8 cellular contexts compared by ENCODE assay signal in genomic region chr17:77322534-77323412, GRCh38.
DNase-seq lines count a peak whose midpoint lies in the region; ATAC-seq and TF ChIP-seq lines count a peak whose summit lies in the region.

No MANE protein-coding gene starts in this region.

- H3K27ac ChIP-seq in Peyer's patch = peak overlapping the region; percentile 73 to 91 (median 82)

- H3K4me3 ChIP-seq in Peyer's patch (peak overlapping the region; percentile 2 to 35 (median 9)), mucosa of stomach (ENCODE audit: low read length) (peak overlapping the region; percentile 43)

- peak; percentile 49 for DNase-seq in natural killer cell treated with Interleukin-12 subunit alpha and Interleukin-12 subunit beta and Interleukin-15 and Interleukin-18, amount 100 ng/mL, for 72 hours (ENCODE audit: low spot score)
- DNase-seq in natural killer cell (no peak), Peyer's patch (peak; percentile 66 to 87 (median 74)), endothelial cell (ENCODE audit: low spot score) (no peak), putamen (ENCODE audit: low spot score) (no peak), NCI-H1105 (lab: John Stamatoyannopoulos, UW) (no peak)

- TF ChIP-seq CTCF in natural killer cell (IDR thresholded peaks at IDR 0.05) (no peak), Peyer's patch (IDR thresholded peaks at IDR 0.05) (no peak), endothelial cell (IDR thresholded peaks at IDR 0.05; ENCODE audit: unreplicated experiment) (no peak)

- peaks cover 12 to 90% (median 55%) of the 10 kb centered on the region in 4 donors for H3K4me1 ChIP-seq in Peyer's patch
- peaks cover 92% of the 10 kb centered on the region for H3K4me1 ChIP-seq in mucosa of stomach (ENCODE audit: control insufficient read depth, insufficient read depth, low read length)

- H3K27me3 Mint-ChIP-seq in natural killer cell treated with Interleukin-12 subunit alpha and Interleukin-12 subunit beta and Interleukin-15 and Interleukin-18, amount 100 ng/mL, for 72 hours = no peaks in the 10 kb centered on the region
- no peaks in the 10 kb centered on the region for H3K27me3 Mint-ChIP-seq in natural killer cell (ENCODE audit: low read depth in 2 of 2)
- H3K27me3 Mint-ChIP-seq in endothelial cell (ENCODE audit: unreplicated experiment) = peaks cover 7% of the 10 kb centered on the region

- intact Hi-C loops in natural killer cell (cut with micrococcal nuclease) = loop anchor here (10.0 kb wide), 1 partner anchor 342 kb away; no protein-coding TSS in a partner anchor

- no peaks in the 10 kb centered on the region for H3K27me3 ChIP-seq in Peyer's patch
- H3K27me3 ChIP-seq in mucosa of stomach (ENCODE audit: control insufficient read depth, insufficient read depth, low read length) = no peaks in the 10 kb centered on the region

- H3K4me1 Mint-ChIP-seq in natural killer cell treated with Interleukin-12 subunit alpha and Interleukin-12 subunit beta and Interleukin-15 and Interleukin-18, amount 100 ng/mL, for 72 hours (ENCODE audit: low read depth in 2 of 2) = peaks cover 37 to 39% of the 10 kb centered on the region in 2 donors
- H3K4me1 Mint-ChIP-seq in natural killer cell (peaks cover 37 to 44% of the 10 kb centered on the region in 2 donors), endothelial cell (ENCODE audit: unreplicated experiment) (peaks cover 29% of the 10 kb centered on the region)

- H3K9me3 Mint-ChIP-seq in natural killer cell treated with Interleukin-12 subunit alpha and Interleukin-12 subunit beta and Interleukin-15 and Interleukin-18, amount 100 ng/mL, for 72 hours = no peaks in the 10 kb centered on the region
- H3K9me3 Mint-ChIP-seq in natural killer cell (peaks cover 0 to 2% of the 10 kb centered on the region in 2 donors), endothelial cell (ENCODE audit: unreplicated experiment) (no peaks in the 10 kb centered on the region)

- H3K27ac Mint-ChIP-seq in natural killer cell treated with Interleukin-12 subunit alpha and Interleukin-12 subunit beta and Interleukin-15 and Interleukin-18, amount 100 ng/mL, for 72 hours = no peak overlapping the region
- peak overlapping the region in 1 of 2 donors; percentile 95 for H3K27ac Mint-ChIP-seq in natural killer cell
- peak overlapping the region; percentile 52 for H3K27ac Mint-ChIP-seq in endothelial cell (ENCODE audit: unreplicated experiment)

- H3K4me3 Mint-ChIP-seq in natural killer cell treated with Interleukin-12 subunit alpha and Interleukin-12 subunit beta and Interleukin-15 and Interleukin-18, amount 100 ng/mL, for 72 hours = peak overlapping the region; percentile 17
- H3K4me3 Mint-ChIP-seq in natural killer cell (no peak overlapping the region), endothelial cell (ENCODE audit: unreplicated experiment) (no peak overlapping the region)

- no peaks in the 10 kb centered on the region for H3K36me3 ChIP-seq in Peyer's patch
- H3K36me3 ChIP-seq in mucosa of stomach (ENCODE audit: control insufficient read depth, insufficient read depth, low read length) = no peaks in the 10 kb centered on the region

- no peaks in the 10 kb centered on the region for H3K36me3 Mint-ChIP-seq in natural killer cell treated with Interleukin-12 subunit alpha and Interleukin-12 subunit beta and Interleukin-15 and Interleukin-18, amount 100 ng/mL, for 72 hours
- H3K36me3 Mint-ChIP-seq in natural killer cell = no peaks in the 10 kb centered on the region
- no peaks in the 10 kb centered on the region for H3K36me3 Mint-ChIP-seq in endothelial cell (ENCODE audit: low read depth, unreplicated experiment)

- ATAC-seq in natural killer cell treated with Interleukin-12 subunit alpha and Interleukin-12 subunit beta and Interleukin-15 and Interleukin-18, amount 100 ng/mL, for 72 hours = no peak
- ATAC-seq in natural killer cell (no peak), HG03571 (IDR thresholded peaks at IDR 0.05; ENCODE audit: unreplicated experiment) (no peak)

- TF ChIP-seq POLR2A in Peyer's patch (IDR thresholded peaks at IDR 0.05) = no peak

- H3K9ac ChIP-seq in mucosa of stomach (ENCODE audit: low read length) = peak overlapping the region; percentile 74

- H3K9me3 ChIP-seq in Peyer's patch (no peaks in the 10 kb centered on the region), mucosa of stomach (ENCODE audit: control insufficient read depth, low read length) (no peaks in the 10 kb centered on the region)

Comparison
In these comparisons a context has a peak if more than half of its experiments do, and no peak if none do; other contexts are left out.
1. DNase-seq: peak in natural killer cell treated with Interleukin-12 subunit alpha and Interleukin-12 subunit beta and Interleukin-15 and Interleukin-18, amount 100 ng/mL, for 72 hours (single experiment) and Peyer's patch (3 of 3); none in natural killer cell (single experiment), endothelial cell (single experiment), putamen (single experiment) and NCI-H1105 (single experiment).